ENCODE assay signal across 8 cellular contexts in the genomic region with DNA sequence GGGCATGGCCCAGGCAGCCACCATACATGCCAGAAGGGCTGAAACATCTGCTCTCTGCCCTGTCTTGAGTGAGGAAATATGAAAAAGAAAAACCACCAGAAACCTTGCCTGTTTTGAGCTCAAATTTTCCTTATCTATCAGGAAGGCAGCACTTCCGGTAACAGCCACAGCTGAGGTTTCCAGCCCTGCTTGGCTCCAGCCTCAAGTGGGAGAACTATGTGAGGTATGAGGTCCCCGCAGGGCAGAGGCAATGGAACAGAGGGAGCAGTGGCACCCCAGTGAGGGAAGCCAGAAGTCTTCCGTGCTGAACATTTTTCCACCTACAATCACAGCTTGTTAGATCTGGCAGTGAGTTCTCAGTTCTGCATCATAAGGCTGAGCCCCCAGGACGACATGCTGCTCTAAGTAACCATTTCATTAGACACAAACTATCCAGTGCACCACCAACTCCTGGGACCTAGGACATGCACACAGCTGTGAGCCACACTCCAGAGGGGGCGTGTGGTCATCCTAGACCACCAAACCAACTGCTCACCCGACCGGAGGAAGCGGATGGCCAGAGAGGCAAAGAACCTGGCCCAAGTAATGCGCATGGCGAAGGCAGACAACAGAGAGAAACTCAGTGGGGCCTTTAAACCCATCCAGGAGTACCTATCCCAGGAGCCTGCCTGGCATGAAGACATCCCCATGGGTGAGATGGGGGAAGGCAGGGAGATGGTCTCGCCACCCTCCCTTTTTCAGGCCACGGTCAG. TPM values are rescaled to one million over a fixed set of nuclear protein-coding genes. Genes with fewer than 3 reads are reported as not detected.
DNase-seq lines count a peak whose midpoint lies in the region; ATAC-seq and TF ChIP-seq lines count a peak whose summit lies in the region.

No MANE protein-coding gene starts in this region.

- DNase-seq in A172 (ENCODE audit: low spot score) (peak; percentile 90), mesothelial cell of epicardium (ENCODE audit: low spot score in 2 of 2, unreplicated experiment in 2 of 2) (no peak), activated gamma-delta T cell (lab: John Stamatoyannopoulos, UW) (no peak)
- no peak for DNase-seq in central memory CD8-positive, alpha-beta T cell (ENCODE audit: low spot score in 2 of 2)

- no peaks in the 10 kb centered on the region for H3K27me3 Mint-ChIP-seq in central memory CD8-positive, alpha-beta T cell
- H3K27me3 Mint-ChIP-seq in mesothelial cell of epicardium (ENCODE audit: low read depth) = no peaks in the 10 kb centered on the region

- H3K4me1 Mint-ChIP-seq in central memory CD8-positive, alpha-beta T cell = peaks cover 58% of the 10 kb centered on the region
- H3K4me1 Mint-ChIP-seq in mesothelial cell of epicardium = peaks cover 23% of the 10 kb centered on the region

- peak overlapping the region; percentile 90 for H3K27ac ChIP-seq in KOPT-K1 (ENCODE audit: low read depth, low read length, poor library complexity, severe bottlenecking)

- H3K27ac Mint-ChIP-seq in central memory CD8-positive, alpha-beta T cell (ENCODE audit: low read depth) = peak overlapping the region; percentile 74
- peak overlapping the region; percentile 87 for H3K27ac Mint-ChIP-seq in mesothelial cell of epicardium

- H3K36me3 Mint-ChIP-seq in central memory CD8-positive, alpha-beta T cell (ENCODE audit: insufficient read depth) = peaks cover 77% of the 10 kb centered on the region
- peaks cover 34% of the 10 kb centered on the region for H3K36me3 Mint-ChIP-seq in mesothelial cell of epicardium

- no peak for TF ChIP-seq CTCF in mesothelial cell of epicardium (IDR thresholded peaks at IDR 0.05; ENCODE audit: unreplicated experiment)

- no peak for ATAC-seq in central memory CD8-positive, alpha-beta T cell (replicated peaks; ENCODE audit: extremely low read depth, poor library complexity, severe bottlenecking)
- ATAC-seq in GM18517 (IDR thresholded peaks at IDR 0.05; ENCODE audit: unreplicated experiment) (no peak), HG03354 (IDR thresholded peaks at IDR 0.05; ENCODE audit: poor library complexity, severe bottlenecking, unreplicated experiment) (no peak), GM18907 (IDR thresholded peaks at IDR 0.05; ENCODE audit: unreplicated experiment) (no peak)

- H3K9me3 ChIP-seq in KOPT-K1 (ENCODE audit: insufficient read depth, low read length, poor library complexity, severe bottlenecking) = no peaks in the 10 kb centered on the region

- H3K36me3 ChIP-seq in KOPT-K1 (ENCODE audit: insufficient read depth, low read length) = peaks cover 87% of the 10 kb centered on the region

- H3K9me3 Mint-ChIP-seq in central memory CD8-positive, alpha-beta T cell = no peaks in the 10 kb centered on the region
- H3K9me3 Mint-ChIP-seq in mesothelial cell of epicardium = no peaks in the 10 kb centered on the region

- H3K4me3 Mint-ChIP-seq in central memory CD8-positive, alpha-beta T cell = peak overlapping the region; percentile 57
- H3K4me3 Mint-ChIP-seq in mesothelial cell of epicardium = no peak overlapping the region

RNA-seq across cellular contexts. Expression of a gene that starts 22.6 kb away (rescaled TPM):
- 271 and 296 TPM in 2 replicates for total RNA-seq in A172 (2014; rRNA removed; shearing (Covaris generic))
- 227 to 229 TPM (median 227 TPM) in 3 replicates for total RNA-seq in mesothelial cell of epicardium
